ENCODE assay signal across 14 cellular contexts in the genomic region with DNA sequence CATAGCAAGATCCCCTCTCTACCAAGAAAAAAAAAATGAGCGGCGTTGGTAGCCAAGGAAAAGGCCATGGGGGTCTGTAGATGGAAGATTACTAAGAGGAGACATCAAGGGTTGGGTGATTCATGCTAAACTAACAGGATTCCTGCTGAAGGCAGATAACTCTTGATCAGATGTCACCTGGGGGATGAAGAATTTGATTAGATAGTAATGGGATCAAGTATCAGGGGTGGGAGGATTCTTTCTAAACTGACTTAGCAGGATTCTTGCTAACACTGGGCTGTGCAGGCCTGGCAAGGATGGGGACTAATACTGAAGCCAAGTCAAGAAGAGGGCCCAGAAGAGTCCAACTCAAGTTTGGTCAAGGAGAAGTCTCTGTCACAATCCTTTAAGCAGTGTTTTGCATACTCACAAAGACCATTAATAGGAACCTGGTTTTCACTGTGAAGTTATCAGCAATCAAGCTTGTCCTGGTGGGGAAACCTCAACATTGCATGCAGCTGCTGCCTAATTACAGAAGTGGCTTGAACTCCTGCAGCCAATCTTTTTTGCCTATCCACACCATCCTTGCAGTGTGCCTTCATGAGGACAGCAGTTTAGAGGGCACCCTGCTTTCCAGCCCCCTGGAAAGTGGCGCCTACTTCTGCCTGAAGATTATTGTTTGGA.
DNase-seq lines count a peak whose midpoint lies in the region; ATAC-seq and TF ChIP-seq lines count a peak whose summit lies in the region.
"Had no signal": no experiment of that assay in that cellular context is flagged by ENCODE, and none has a peak within 500 bp of the region (broad histone marks: within the 10 kb centered on the region; RNA-seq: fewer than 3 reads in every experiment).

No MANE protein-coding gene starts in this region.

- peak; percentile 57 for ATAC-seq in GM18861 (IDR thresholded peaks at IDR 0.05; ENCODE audit: unreplicated experiment)
- ATAC-seq: stimulated activated memory B cell treated with anti-CD40 and anti-IgM and Interleukin-4, amounts not matched to agents 10 μg/mL and 1 μg/mL and 100 μg/mL, for 72 hours had no signal

- no peak overlapping the region for H3K4me3 Mint-ChIP-seq in CD14-positive monocyte
- peak overlapping the region; percentile 21 for H3K4me3 Mint-ChIP-seq in endothelial cell (ENCODE audit: unreplicated experiment)
- H3K4me3 Mint-ChIP-seq: stimulated activated memory B cell treated with anti-CD40 and anti-IgM and Interleukin-4, amounts not matched to agents 10 μg/mL and 1 μg/mL and 100 μg/mL, for 72 hours had no signal

- H3K27ac Mint-ChIP-seq in CD14-positive monocyte (no peak overlapping the region), endothelial cell (ENCODE audit: unreplicated experiment) (peak overlapping the region; percentile 65)
- H3K27ac Mint-ChIP-seq: stimulated activated memory B cell treated with anti-CD40 and anti-IgM and Interleukin-4, amounts not matched to agents 10 μg/mL and 1 μg/mL and 100 μg/mL, for 72 hours had no signal

- DNase-seq in CD14-positive monocyte (ENCODE audit: low spot score), result no peak
- peak; percentile 62 for DNase-seq in NAMALWA (ENCODE audit: low spot score)
- DNase-seq in endothelial cell (ENCODE audit: low spot score), result no peak
- no peak for DNase-seq in cortex of kidney (lab: John Stamatoyannopoulos, UW)
- DNase-seq in ecto neural progenitor cell (ENCODE audit: low spot score), result no peak
- no peak for DNase-seq in hepatic stellate cell (ENCODE audit: low spot score)
- DNase-seq in hippocampal formation (lab: John Stamatoyannopoulos, UW), result no peak
- DNase-seq: activated CD8-positive, alpha-beta memory T cell treated with anti-CD3 and anti-CD28 coated beads, Interleukin-2, amount 50 U/mL, for 48 hours; midbrain; NCI-H1417 treated with DMSO at 0.1 percent for 48 hours; NCI-H524; stimulated activated CD4-positive, alpha-beta T cell treated with anti-CD3 and anti-CD28 coated beads, Interleukin-4, amount 100 ng/mL, for 1 hour had no signal

- H3K9me3 Mint-ChIP-seq in CD14-positive monocyte, result peaks cover 0 to 1% (median 0%) of the 10 kb centered on the region in 7 donors
- H3K9me3 Mint-ChIP-seq in endothelial cell (ENCODE audit: unreplicated experiment), result no peaks in the 10 kb centered on the region
- H3K9me3 Mint-ChIP-seq: stimulated activated memory B cell treated with anti-CD40 and anti-IgM and Interleukin-4, amounts not matched to agents 10 μg/mL and 1 μg/mL and 100 μg/mL, for 72 hours had no signal

- peak; percentile 8 for TF ChIP-seq CTCF in CD14-positive monocyte (IDR thresholded peaks at IDR 0.05)
- TF ChIP-seq CTCF in endothelial cell (IDR thresholded peaks at IDR 0.05; ENCODE audit: unreplicated experiment), result peak; percentile 45

- intact Hi-C loops in CD14-positive monocyte (cut with micrococcal nuclease), result no loop called here

- H3K36me3 Mint-ChIP-seq in CD14-positive monocyte (no peaks in the 10 kb centered on the region), endothelial cell (ENCODE audit: low read depth, unreplicated experiment) (no peaks in the 10 kb centered on the region)
- H3K36me3 Mint-ChIP-seq: stimulated activated memory B cell treated with anti-CD40 and anti-IgM and Interleukin-4, amounts not matched to agents 10 μg/mL and 1 μg/mL and 100 μg/mL, for 72 hours had no signal

- peaks cover 9 to 10% (median 9%) of the 10 kb centered on the region in 3 donors for H3K27me3 Mint-ChIP-seq in CD14-positive monocyte (ENCODE audit: low read depth in 3 of 3)
- peaks cover 5% of the 10 kb centered on the region for H3K27me3 Mint-ChIP-seq in endothelial cell (ENCODE audit: unreplicated experiment)
- H3K27me3 Mint-ChIP-seq: stimulated activated memory B cell treated with anti-CD40 and anti-IgM and Interleukin-4, amounts not matched to agents 10 μg/mL and 1 μg/mL and 100 μg/mL, for 72 hours had no signal

- H3K4me1 Mint-ChIP-seq in CD14-positive monocyte, result no peaks in the 10 kb centered on the region
- H3K4me1 Mint-ChIP-seq in endothelial cell (ENCODE audit: unreplicated experiment), result peaks cover 48% of the 10 kb centered on the region
